22 cellular contexts compared by ENCODE assay signal in the genomic region with DNA sequence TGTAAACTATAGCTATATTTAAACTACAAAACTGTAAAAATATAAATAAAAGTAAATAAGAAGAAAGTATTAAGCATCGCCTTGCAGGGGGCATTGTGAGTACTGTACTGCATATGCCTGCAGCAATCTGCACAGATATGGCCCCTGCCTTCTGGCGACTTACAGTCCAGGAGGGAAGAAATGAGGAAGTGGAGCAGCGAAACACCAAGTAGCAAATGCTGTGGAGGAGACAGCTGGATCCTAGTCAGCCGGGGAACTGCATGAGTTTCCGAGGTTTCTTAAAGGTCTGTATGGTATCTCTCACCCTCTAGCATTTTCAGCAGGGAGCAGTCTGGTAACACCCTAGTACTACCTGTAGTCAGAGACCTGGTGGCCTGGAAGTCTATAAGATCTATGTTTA.
"Had no signal": no experiment of that assay in that cellular context is flagged by ENCODE, and none has a peak within 500 bp of the region (broad histone marks: within the 10 kb centered on the region; RNA-seq: fewer than 3 reads in every experiment).

No MANE protein-coding gene starts in this region.

- H3K36me3 ChIP-seq: colonic mucosa, left lung, right lobe of liver, spleen, stomach had no signal

- H3K9me3 ChIP-seq: body of pancreas, colonic mucosa, left lung, mucosa of descending colon, right lobe of liver, testis had no signal

- ATAC-seq: activated CD8-positive, alpha-beta T cell treated with anti-CD3 and anti-CD28 coated beads, Interleukin-2, amount 10 ng/mL, durations not matched to agents 7 days and 5 days; activated T-cell treated with anti-CD3 and anti-CD28 coated beads, Interleukin-2, amount 50 U/mL, for 72 hours; body of pancreas; esophagus mucosa; left lung; mucosa of descending colon; natural killer cell; right lobe of liver had no signal

- H3K4me3 ChIP-seq: body of pancreas, colonic mucosa, left lung, mucosa of descending colon, right lobe of liver, spleen, stomach, testis had no signal

- H3K27me3 ChIP-seq: body of pancreas, colonic mucosa, left lung, right lobe of liver, spleen, stomach, testis had no signal

- DNase-seq: activated CD4-positive, alpha-beta T cell treated with anti-CD3 and anti-CD28 coated beads, Interleukin-2, amount 10 ng/mL, durations not matched to agents 24 days and 14 days; activated CD4-positive, CD25-positive, alpha-beta regulatory T cell; activated CD8-positive, alpha-beta memory T cell treated with anti-CD3 and anti-CD28 coated beads, Interleukin-2, amount 50 U/mL, for 48 hours; activated CD8-positive, alpha-beta T cell treated with anti-CD3 and anti-CD28 coated beads, Interleukin-2, amount 10 ng/mL, durations not matched to agents 7 days and 5 days; activated gamma-delta T cell; activated T-cell treated with anti-CD3 and anti-CD28 coated beads, Interleukin-2, amount 50 U/mL, for 72 hours; amniotic stem cell; body of pancreas; central memory CD4-positive, alpha-beta T cell; colonic mucosa; hypothalamus; kidney; left lung; mucosa of descending colon; natural killer cell; nucleus accumbens; right lobe of liver; spleen; stomach; T-helper 2 cell; testis had no signal

- H3K27ac ChIP-seq: body of pancreas, colonic mucosa, left lung, right lobe of liver, spleen, testis had no signal

- H3K4me1 ChIP-seq: body of pancreas, colonic mucosa, right lobe of liver, testis had no signal
